Comparison of ENCODE assay signal across 3 cellular contexts in genomic region chr3:20811006-20811405, GRCh38.
TF ChIP-seq lines count a peak whose summit lies in the region.

No MANE protein-coding gene starts in this region.

TF ChIP-seq in A549, 52 proteins besides CTCF, POLR2A, EP300 and RAD21:
- TF ChIP-seq ELK1 (IDR thresholded peaks at IDR 0.05; ENCODE audit: low read depth, low read length) (no peak), MAFK (IDR thresholded peaks at IDR 0.05; ENCODE audit: partially characterized antibody) (peak; percentile 75), MAX (IDR thresholded peaks at IDR 0.05) (no peak), SMC3 (IDR thresholded peaks at IDR 0.05) (no peak), RFX5 (IDR thresholded peaks at IDR 0.05) (no peak), EHF (CRISPR knock-in tag; IDR thresholded peaks at IDR 0.05) (no peak), ZFP36 (IDR thresholded peaks at IDR 0.05; ENCODE audit: borderline replicate concordance, partially characterized antibody) (no peak)

TF ChIP-seq in IMR-90, 13 proteins besides CTCF, POLR2A, EP300 and RAD21:
- no peak for TF ChIP-seq MXI1 (IDR thresholded peaks at IDR 0.05; ENCODE audit: borderline replicate concordance, low read depth, low read length)
- TF ChIP-seq RFX5 (IDR thresholded peaks at IDR 0.05; ENCODE audit: low read depth, low read length), result no peak
- TF ChIP-seq USF2 (IDR thresholded peaks at IDR 0.05; ENCODE audit: low read depth, low read length), result no peak
- no peak for TF ChIP-seq RCOR1 (IDR thresholded peaks at IDR 0.05; ENCODE audit: insufficient replicate concordance, low read length)
- peak; percentile 83 for TF ChIP-seq MAFK (IDR thresholded peaks at IDR 0.05; ENCODE audit: low read depth, low read length)

TF ChIP-seq in H1, 55 proteins besides CTCF, POLR2A, EP300 and RAD21:
- TF ChIP-seq MAFK (IDR thresholded peaks at IDR 0.05; ENCODE audit: low read depth, low read length) (peak; percentile 42; the same call in 1 of the 2 replicates), CEBPB (IDR thresholded peaks at IDR 0.05; ENCODE audit: low read depth, low read length) (no peak)
